ENCODE assay signal across 1 cellular context in the genomic region with DNA sequence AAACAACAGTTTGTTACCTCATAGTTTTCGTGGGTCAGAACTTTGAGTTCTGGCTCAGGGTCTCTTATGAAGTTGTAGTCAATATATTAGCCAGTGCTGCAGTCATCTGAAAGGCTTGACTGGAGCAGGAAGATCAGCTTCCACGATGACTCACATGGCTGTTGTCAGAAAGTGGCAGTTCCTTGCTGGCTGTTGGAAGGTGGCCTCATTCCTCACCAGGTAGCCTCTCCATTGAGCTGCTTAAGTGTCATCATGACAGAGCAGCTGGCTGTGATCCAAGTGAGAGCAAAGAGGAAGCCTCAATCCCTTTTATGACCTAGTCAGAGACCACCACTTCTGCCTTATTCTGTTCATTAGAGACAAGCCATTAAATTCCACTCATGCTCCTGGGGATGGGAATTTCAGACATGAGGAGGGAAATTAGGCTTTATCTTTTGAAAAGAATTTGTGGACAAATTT.
TF ChIP-seq lines count a peak whose summit lies in the region.

No MANE protein-coding gene starts in this region.

TF ChIP-seq in GM23338, 12 proteins besides CTCF, POLR2A, EP300 and RAD21 (continued from another document):
- TF ChIP-seq, protein P1, sequence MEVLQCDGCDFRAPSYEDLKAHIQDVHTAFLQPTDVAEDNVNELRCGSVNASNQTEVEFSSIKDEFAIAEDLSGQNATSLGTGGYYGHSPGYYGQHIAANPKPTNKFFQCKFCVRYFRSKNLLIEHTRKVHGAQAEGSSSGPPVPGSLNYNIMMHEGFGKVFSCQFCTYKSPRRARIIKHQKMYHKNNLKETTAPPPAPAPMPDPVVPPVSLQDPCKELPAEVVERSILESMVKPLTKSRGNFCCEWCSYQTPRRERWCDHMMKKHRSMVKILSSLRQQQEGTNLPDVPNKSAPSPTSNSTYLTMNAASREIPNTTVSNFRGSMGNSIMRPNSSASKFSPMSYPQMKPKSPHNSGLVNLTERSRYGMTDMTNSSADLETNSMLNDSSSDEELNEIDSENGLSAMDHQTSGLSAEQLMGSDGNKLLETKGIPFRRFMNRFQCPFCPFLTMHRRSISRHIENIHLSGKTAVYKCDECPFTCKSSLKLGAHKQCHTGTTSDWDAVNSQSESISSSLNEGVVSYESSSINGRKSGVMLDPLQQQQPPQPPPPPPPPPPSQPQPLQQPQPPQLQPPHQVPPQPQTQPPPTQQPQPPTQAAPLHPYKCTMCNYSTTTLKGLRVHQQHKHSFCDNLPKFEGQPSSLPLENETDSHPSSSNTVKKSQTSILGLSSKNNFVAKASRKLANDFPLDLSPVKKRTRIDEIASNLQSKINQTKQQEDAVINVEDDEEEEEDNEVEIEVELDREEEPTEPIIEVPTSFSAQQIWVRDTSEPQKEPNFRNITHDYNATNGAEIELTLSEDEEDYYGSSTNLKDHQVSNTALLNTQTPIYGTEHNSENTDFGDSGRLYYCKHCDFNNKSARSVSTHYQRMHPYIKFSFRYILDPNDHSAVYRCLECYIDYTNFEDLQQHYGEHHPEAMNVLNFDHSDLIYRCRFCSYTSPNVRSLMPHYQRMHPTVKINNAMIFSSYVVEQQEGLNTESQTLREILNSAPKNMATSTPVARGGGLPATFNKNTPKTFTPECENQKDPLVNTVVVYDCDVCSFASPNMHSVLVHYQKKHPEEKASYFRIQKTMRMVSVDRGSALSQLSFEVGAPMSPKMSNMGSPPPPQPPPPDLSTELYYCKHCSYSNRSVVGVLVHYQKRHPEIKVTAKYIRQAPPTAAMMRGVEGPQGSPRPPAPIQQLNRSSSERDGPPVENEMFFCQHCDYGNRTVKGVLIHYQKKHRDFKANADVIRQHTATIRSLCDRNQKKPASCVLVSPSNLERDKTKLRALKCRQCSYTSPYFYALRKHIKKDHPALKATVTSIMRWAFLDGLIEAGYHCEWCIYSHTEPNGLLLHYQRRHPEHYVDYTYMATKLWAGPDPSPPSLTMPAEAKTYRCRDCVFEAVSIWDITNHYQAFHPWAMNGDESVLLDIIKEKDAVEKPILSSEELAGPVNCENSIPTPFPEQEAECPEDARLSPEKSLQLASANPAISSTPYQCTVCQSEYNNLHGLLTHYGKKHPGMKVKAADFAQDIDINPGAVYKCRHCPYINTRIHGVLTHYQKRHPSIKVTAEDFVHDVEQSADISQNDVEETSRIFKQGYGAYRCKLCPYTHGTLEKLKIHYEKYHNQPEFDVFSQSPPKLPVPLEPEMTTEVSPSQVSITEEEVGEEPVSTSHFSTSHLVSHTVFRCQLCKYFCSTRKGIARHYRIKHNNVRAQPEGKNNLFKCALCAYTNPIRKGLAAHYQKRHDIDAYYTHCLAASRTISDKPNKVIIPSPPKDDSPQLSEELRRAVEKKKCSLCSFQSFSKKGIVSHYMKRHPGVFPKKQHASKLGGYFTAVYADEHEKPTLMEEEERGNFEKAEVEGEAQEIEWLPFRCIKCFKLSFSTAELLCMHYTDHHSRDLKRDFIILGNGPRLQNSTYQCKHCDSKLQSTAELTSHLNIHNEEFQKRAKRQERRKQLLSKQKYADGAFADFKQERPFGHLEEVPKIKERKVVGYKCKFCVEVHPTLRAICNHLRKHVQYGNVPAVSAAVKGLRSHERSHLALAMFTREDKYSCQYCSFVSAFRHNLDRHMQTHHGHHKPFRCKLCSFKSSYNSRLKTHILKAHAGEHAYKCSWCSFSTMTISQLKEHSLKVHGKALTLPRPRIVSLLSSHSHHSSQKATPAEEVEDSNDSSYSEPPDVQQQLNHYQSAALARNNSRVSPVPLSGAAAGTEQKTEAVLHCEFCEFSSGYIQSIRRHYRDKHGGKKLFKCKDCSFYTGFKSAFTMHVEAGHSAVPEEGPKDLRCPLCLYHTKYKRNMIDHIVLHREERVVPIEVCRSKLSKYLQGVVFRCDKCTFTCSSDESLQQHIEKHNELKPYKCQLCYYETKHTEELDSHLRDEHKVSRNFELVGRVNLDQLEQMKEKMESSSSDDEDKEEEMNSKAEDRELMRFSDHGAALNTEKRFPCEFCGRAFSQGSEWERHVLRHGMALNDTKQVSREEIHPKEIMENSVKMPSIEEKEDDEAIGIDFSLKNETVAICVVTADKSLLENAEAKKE (CRISPR knock-in tag; IDR thresholded peaks at IDR 0.05), result no peak
- no peak for TF ChIP-seq EZH2phosphoT487 (IDR thresholded peaks at IDR 0.05; ENCODE audit: unreplicated experiment)
- no peak for TF ChIP-seq JUNB (IDR thresholded peaks at IDR 0.05; ENCODE audit: unreplicated experiment)
- no peak for TF ChIP-seq ZNF331 (CRISPR knock-in tag; IDR thresholded peaks at IDR 0.05; ENCODE audit: low read depth)
TF ChIP-seq in GM23338: peak in this region for 0.
